18 cellular contexts compared by ENCODE assay signal in the genomic region with DNA sequence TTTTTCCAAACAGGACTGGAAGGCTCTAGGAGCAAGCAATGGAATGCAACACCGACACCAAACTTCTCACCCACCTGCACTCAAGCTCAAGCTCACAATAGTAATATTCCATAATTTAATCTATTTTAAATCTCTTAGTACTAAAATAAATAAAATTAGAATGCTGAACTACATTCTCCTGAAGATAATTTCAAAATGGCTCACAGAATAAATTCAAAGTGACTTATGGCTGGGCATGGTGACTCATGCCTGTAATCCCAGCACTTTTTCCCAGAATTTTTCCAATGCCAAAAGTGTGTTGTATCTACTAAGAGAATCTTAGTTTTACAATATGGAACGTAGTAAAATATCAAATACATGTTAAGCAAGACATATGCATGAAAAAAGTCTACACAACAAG. TPM values are rescaled to one million over a fixed set of nuclear protein-coding genes. Genes with fewer than 3 reads are reported as not detected.
DNase-seq lines count a peak whose midpoint lies in the region; ATAC-seq and TF ChIP-seq lines count a peak whose summit lies in the region.
"Had no signal": no experiment of that assay in that cellular context is flagged by ENCODE, and none has a peak within 500 bp of the region (broad histone marks: within the 10 kb centered on the region; RNA-seq: fewer than 3 reads in every experiment).

No MANE protein-coding gene starts in this region.

- H3K4me3 Mint-ChIP-seq in T-helper 17 cell = no peak overlapping the region
- H3K4me3 Mint-ChIP-seq in neural progenitor cell = no peak overlapping the region
- H3K4me3 Mint-ChIP-seq: B cell; CD4-positive, alpha-beta memory T cell; HFFc6 had no signal

- H3K27me3 Mint-ChIP-seq in T-helper 17 cell (no peaks in the 10 kb centered on the region), neural progenitor cell (ENCODE audit: insufficient read depth, low read depth) (no peaks in the 10 kb centered on the region)
- H3K27me3 Mint-ChIP-seq: B cell; CD4-positive, alpha-beta memory T cell had no signal

- no peaks in the 10 kb centered on the region for H3K36me3 ChIP-seq in osteoblast (ENCODE audit: insufficient read depth, low read length)
- no peaks in the 10 kb centered on the region for H3K36me3 ChIP-seq in neural progenitor cell

- H3K4me1 ChIP-seq in osteoblast (ENCODE audit: insufficient read depth, low read length) (no peaks in the 10 kb centered on the region), neural progenitor cell (peaks cover 7% of the 10 kb centered on the region)

- H3K9ac ChIP-seq in neural progenitor cell = no peak overlapping the region

- H3K4me1 Mint-ChIP-seq in T-helper 17 cell (peaks cover 42% of the 10 kb centered on the region), neural progenitor cell (peaks cover 18% of the 10 kb centered on the region)

- H3K4me3 ChIP-seq in osteoblast (ENCODE audit: insufficient read depth, low read length) (no peak overlapping the region), neural progenitor cell (no peak overlapping the region)
- H3K4me3 ChIP-seq: HAP-1 had no signal

- H3K9me3 Mint-ChIP-seq in neural progenitor cell = no peaks in the 10 kb centered on the region
- H3K9me3 Mint-ChIP-seq: HFFc6 had no signal

- H3K27ac ChIP-seq in 22Rv1 = peak overlapping the region; percentile 14; the same call in 1 of the 2 replicates
- no peak overlapping the region for H3K27ac ChIP-seq in osteoblast (ENCODE audit: low read depth, low read length)
- no peak overlapping the region for H3K27ac ChIP-seq in neural progenitor cell

- no peak overlapping the region for H2AFZ ChIP-seq in osteoblast (ENCODE audit: low read length)
- H2AFZ ChIP-seq in neural progenitor cell (replicated peaks) = no peak overlapping the region

- ATAC-seq in T-helper 17 cell = no peak
- ATAC-seq in HG03095 (IDR thresholded peaks at IDR 0.05; ENCODE audit: unreplicated experiment) = no peak
- ATAC-seq: HepG2 had no signal

- intact Hi-C loops in cardiac septum (cut with DNase I) = no loop called here

- TF ChIP-seq CTCF in 22Rv1 (IDR thresholded peaks at IDR 0.05) (no peak), osteoblast (IDR thresholded peaks at IDR 0.05; ENCODE audit: extremely low read depth, low read depth, low read length) (no peak), neural progenitor cell (IDR thresholded peaks at IDR 0.05) (no peak)

- H3K27me3 ChIP-seq in osteoblast (ENCODE audit: insufficient read depth, low read length) (no peaks in the 10 kb centered on the region), neural progenitor cell (no peaks in the 10 kb centered on the region)

- peaks cover 3% of the 10 kb centered on the region for H4K20me1 ChIP-seq in osteoblast (ENCODE audit: insufficient read depth, low read length)
- peaks cover 20% of the 10 kb centered on the region for H4K20me1 ChIP-seq in neural progenitor cell (ENCODE audit: low read depth)

- H3K9me3 ChIP-seq in T-helper 17 cell (ENCODE audit: control insufficient read depth, low read length, poor library complexity, severe bottlenecking) (no peaks in the 10 kb centered on the region), osteoblast (ENCODE audit: low read depth, low read length) (no peaks in the 10 kb centered on the region), neural progenitor cell (ENCODE audit: low read depth) (no peaks in the 10 kb centered on the region)
- H3K9me3 ChIP-seq: HAP-1 had no signal

- H3K27ac Mint-ChIP-seq in T-helper 17 cell = peak overlapping the region; percentile 39
- H3K27ac Mint-ChIP-seq in neural progenitor cell = no peak overlapping the region
- H3K27ac Mint-ChIP-seq: B cell, HFFc6 had no signal

- H3K4me2 ChIP-seq in osteoblast (ENCODE audit: insufficient read depth, low read length) = no peak overlapping the region
- H3K4me2 ChIP-seq in neural progenitor cell = no peak overlapping the region

- DNase-seq in EH (ENCODE audit: low read depth) (peak; percentile 33), T-helper 17 cell (no peak), osteoblast (ENCODE audit: insufficient read length, low spot score, missing footprints) (peak; percentile 17), cardiac septum (ENCODE audit: low spot score) (no peak), neural progenitor cell (ENCODE audit: low spot score) (no peak), NCI-H748 treated with DMSO at 0.1 percent for 48 hours (lab: John Stamatoyannopoulos, UW) (no peak)
- DNase-seq: C1 segment of cervical spinal cord; CD4-positive, alpha-beta memory T cell; COR-L47; DMS153; DMS79 treated with DMSO at 0.1 percent for 48 hours; GDM1; HFFc6 had no signal

- peaks cover 3% of the 10 kb centered on the region for H3F3A ChIP-seq in neural progenitor cell (ENCODE audit: low read depth)

- peaks cover 5% of the 10 kb centered on the region for H3K36me3 Mint-ChIP-seq in T-helper 17 cell (ENCODE audit: low read depth)
- no peaks in the 10 kb centered on the region for H3K36me3 Mint-ChIP-seq in neural progenitor cell

- H3K79me2 ChIP-seq in osteoblast (ENCODE audit: insufficient read depth, low read length) (no peaks in the 10 kb centered on the region), neural progenitor cell (ENCODE audit: low read depth) (peaks cover 35% of the 10 kb centered on the region)

RNA-seq across cellular contexts. Expression of a gene that starts 31.5 kb away (rescaled TPM):
- 10 to 100 TPM; 81.1 to 94.8 TPM for total RNA-seq in T-helper 17 cell
- total RNA-seq in osteoblast = 5.1 and 5.3 TPM in 2 replicates
- 24.5 TPM for total RNA-seq in cardiac septum
- total RNA-seq in neural progenitor cell (ENCODE audit: low replicate concordance) = 24.0 and 26.1 TPM in 2 replicates

Comparison
In these comparisons a context has a peak if more than half of its experiments do, and no peak if none do; other contexts are left out.
1. DNase-seq: peak in EH (single experiment) and osteoblast (single experiment); none in T-helper 17 cell (0 of 3), cardiac septum (single experiment), neural progenitor cell (single experiment) and NCI-H748 treated with DMSO at 0.1 percent for 48 hours (single experiment).